In genomic region chr11:7571640-7572000, GRCh38 we compare ENCODE assay signal across 8 cellular contexts. TPM values are rescaled to one million over a fixed set of nuclear protein-coding genes. Genes with fewer than 3 reads are reported as not detected.
DNase-seq lines count a peak whose midpoint lies in the region; ATAC-seq and TF ChIP-seq lines count a peak whose summit lies in the region.

No MANE protein-coding gene starts in this region.

- ATAC-seq in heart right ventricle (peak; percentile 40 to 75 (median 72)), psoas muscle (peak; percentile 67 to 82 (median 73)), HG03442 (IDR thresholded peaks at IDR 0.05; ENCODE audit: unreplicated experiment) (no peak), GM21825 (IDR thresholded peaks at IDR 0.05; ENCODE audit: unreplicated experiment) (no peak)

- peaks cover 27% of the 10 kb centered on the region for H3K4me1 Mint-ChIP-seq in activated naive CD8-positive, alpha-beta T cell treated with anti-CD3 and anti-CD28 coated beads for 36 hours

- intact Hi-C loops in heart right ventricle (cut with DNase I) = loop anchor here in 9 of 10 donors (1.0 to 10.0 kb wide), 8 partner anchors 41 to 96 kb away; partner anchors contain the start of gene PPFIBP2 (in 2 of the 9)
- intact Hi-C loops in psoas muscle (cut with DNase I) = loop anchor here (2.0 to 10.0 kb wide), 3 partner anchors 41 to 413 kb away; partner anchors contain the start of gene EIF3F (in 1 of the 2)

- WGBS in heart right ventricle, 2 donors = 6% methylated on average over 4 of the region's 4 CpGs
- WGBS in psoas muscle, 3 donors = 2 to 11% (median 4%) methylated on average over 4 of the region's 4 CpGs

- peaks cover 3% of the 10 kb centered on the region for H3K9me3 Mint-ChIP-seq in activated naive CD8-positive, alpha-beta T cell treated with anti-CD3 and anti-CD28 coated beads for 36 hours

- H3K36me3 ChIP-seq in heart right ventricle (peaks cover 0 to 4% (median 0%) of the 10 kb centered on the region in 9 donors), psoas muscle (ENCODE audit: insufficient read depth in 1 of 2, low read depth in 1 of 2) (peaks cover 4 to 9% of the 10 kb centered on the region in 2 donors)

- H3K27me3 ChIP-seq in heart right ventricle = peaks cover 0 to 22% (median 0%) of the 10 kb centered on the region in 7 donors
- no peaks in the 10 kb centered on the region for H3K27me3 ChIP-seq in psoas muscle (ENCODE audit: insufficient read depth in 3 of 3, low read length in 2 of 3)

- peaks cover 0 to 4% (median 0%) of the 10 kb centered on the region in 11 donors for H3K9me3 ChIP-seq in heart right ventricle
- H3K9me3 ChIP-seq in psoas muscle = no peaks in the 10 kb centered on the region

- peak; percentile 75 for TF ChIP-seq CTCF in GM12873 (IDR thresholded peaks at IDR 0.05; ENCODE audit: insufficient read depth, low read depth, low read length, missing control alignments)
- TF ChIP-seq CTCF in heart right ventricle (IDR thresholded peaks at IDR 0.05) = peak; percentile 77 to 98 (median 93)
- peak; percentile 98 for TF ChIP-seq CTCF in psoas muscle (IDR thresholded peaks at IDR 0.05)

- peaks cover 22% of the 10 kb centered on the region for H3K36me3 Mint-ChIP-seq in activated naive CD8-positive, alpha-beta T cell treated with anti-CD3 and anti-CD28 coated beads for 36 hours

- DNase-seq in 8988T = peak; percentile 67
- DNase-seq in NCI-H1694 treated with DMSO at 0.1 percent for 48 hours (lab: John Stamatoyannopoulos, UW) = peak; percentile 6
- peak; percentile 10 for DNase-seq in activated naive CD8-positive, alpha-beta T cell treated with anti-CD3 and anti-CD28 coated beads for 36 hours
- peak; percentile 56 to 64 for DNase-seq in heart right ventricle
- peak; percentile 49 to 76 for DNase-seq in psoas muscle

- H3K27ac Mint-ChIP-seq in activated naive CD8-positive, alpha-beta T cell treated with anti-CD3 and anti-CD28 coated beads for 36 hours = no peak overlapping the region

- no peaks in the 10 kb centered on the region for H3K27me3 Mint-ChIP-seq in activated naive CD8-positive, alpha-beta T cell treated with anti-CD3 and anti-CD28 coated beads for 36 hours

- H3K27ac ChIP-seq in heart right ventricle (peak overlapping the region in 1 of 10 donors; percentile 45), psoas muscle (no peak overlapping the region)

- H3K4me3 ChIP-seq in heart right ventricle (no peak overlapping the region), psoas muscle (no peak overlapping the region)

- H3K4me1 ChIP-seq in heart right ventricle (peaks cover 7 to 31% (median 22%) of the 10 kb centered on the region in 9 donors), psoas muscle (peaks cover 38% of the 10 kb centered on the region)

- no peak overlapping the region for H3K4me3 Mint-ChIP-seq in activated naive CD8-positive, alpha-beta T cell treated with anti-CD3 and anti-CD28 coated beads for 36 hours

RNA-seq across cellular contexts. Expression of gene PPFIBP2, which starts 57.8 kb away (rescaled TPM):
- total RNA-seq in activated naive CD8-positive, alpha-beta T cell treated with anti-CD3 and anti-CD28 coated beads for 36 hours = 10 to 100 TPM; 18.6 to 18.7 TPM
- total RNA-seq in heart right ventricle = 10 to 100 TPM; 14.4 to 40.7 (median 21.4) TPM
- polyA plus RNA-seq in heart right ventricle = 10 to 100 TPM in 1 of 2 donors, 1 to 10 TPM in 1; 6.4 to 21.7 TPM
- total RNA-seq in psoas muscle = 10 to 100 TPM; 19.7 to 54.8 (median 32.5) TPM
- polyA plus RNA-seq in psoas muscle = 10 to 100 TPM in 2 of 3 donors, 1 to 10 TPM in 1; 7.4 to 19.0 (median 14.6) TPM

Comparison
In these comparisons a context has a peak if more than half of its experiments do, and no peak if none do; other contexts are left out.
1. DNase-seq: peak in every context shown above with its lines; median percentile 67 in 8988T; 62 in psoas muscle; 60 in heart right ventricle; 10 in activated naive CD8-positive, alpha-beta T cell treated with anti-CD3 and anti-CD28 coated beads for 36 hours; 6 in NCI-H1694 treated with DMSO at 0.1 percent for 48 hours.
2. ATAC-seq: peak in heart right ventricle (8 of 8) and psoas muscle (4 of 4); none in HG03442 (single experiment) and GM21825 (single experiment).
3. Peak in every context shown above with its lines, with median percentiles within 50 percentile points of each other: CTCF ChIP-seq.